26 cellular contexts compared by ENCODE assay signal in genomic region chr4:176256921-176257320, GRCh38. TPM values are rescaled to one million over a fixed set of nuclear protein-coding genes. Genes with fewer than 3 reads are reported as not detected.
A peak's percentile ranks its signal among the peaks of the same experiment; 100 is the strongest.
DNase-seq lines count a peak whose midpoint lies in the region; ATAC-seq, FAIRE-seq and TF ChIP-seq lines count a peak whose summit lies in the region.
"Had no signal": no experiment of that assay in that cellular context is flagged by ENCODE, and none has a peak within 500 bp of the region (broad histone marks: within the 10 kb centered on the region; RNA-seq: fewer than 3 reads in every experiment).

No MANE protein-coding gene starts in this region.

- TF ChIP-seq CTCF in SK-N-SH (IDR thresholded peaks at IDR 0.05): no peak
- no peak for TF ChIP-seq CTCF in H1 (IDR thresholded peaks at IDR 0.05; ENCODE audit: control extremely low read depth in 1 of 3, insufficient read depth in 1 of 3, low read depth in 1 of 3, low read length in 3 of 3)
- no peak for TF ChIP-seq CTCF in neural progenitor cell (IDR thresholded peaks at IDR 0.05)
- no peak for TF ChIP-seq CTCF in kidney (IDR thresholded peaks at IDR 0.05; ENCODE audit: borderline replicate concordance, extremely low read depth, insufficient read depth)
- TF ChIP-seq CTCF in A673 (conservative IDR thresholded peaks at IDR 0.05; ENCODE audit: low read depth, low read length): no peak

- H3K27me3 Mint-ChIP-seq in neural progenitor cell (ENCODE audit: insufficient read depth, low read depth): peaks cover 2% of the 10 kb centered on the region

- no peak overlapping the region for H3K4ac ChIP-seq in H1 (replicated peaks; ENCODE audit: insufficient read length, low read depth, low read length)

- no peak overlapping the region for H3K9ac ChIP-seq in SK-N-SH
- no peak overlapping the region for H3K9ac ChIP-seq in H1 (replicated peaks in 1 of 4; ENCODE audit: extremely low read depth in 1 of 4, low read depth in 3 of 4, low read length in 3 of 4)
- H3K9ac ChIP-seq in neural progenitor cell: no peak overlapping the region
- no peak overlapping the region for H3K9ac ChIP-seq in kidney (ENCODE audit: low read length in 2 of 2)

- H3K23me2 ChIP-seq in H1 (ENCODE audit: low read depth, low read length): no peaks in the 10 kb centered on the region

- no TSS peak for BruUV-seq in A673 (replicated peaks; lab: Mats Ljungman, UMichigan)

- H3K36me3 ChIP-seq in SK-N-SH (replicated peaks in 1 of 2; ENCODE audit: control insufficient read depth in 1 of 2, insufficient read depth in 2 of 2, low read length in 1 of 2) (no peaks in the 10 kb centered on the region), H1 (ENCODE audit: control insufficient read depth in 2 of 4, insufficient read depth in 4 of 4, low read length in 3 of 4) (no peaks in the 10 kb centered on the region), neural progenitor cell (peaks cover 3% of the 10 kb centered on the region), kidney (ENCODE audit: control insufficient read depth in 1 of 2, insufficient read depth in 2 of 2, low read length in 2 of 2) (no peaks in the 10 kb centered on the region), A673 (ENCODE audit: insufficient read depth, low read length, poor library complexity, severe bottlenecking) (no peaks in the 10 kb centered on the region)
- H3K36me3 ChIP-seq: gastroesophageal sphincter, upper lobe of left lung had no signal

- POLR2A ChIA-PET in SK-N-SH (lab: Yijun Ruan, JAX) (no interaction called here), H1 (lab: Charles Lee; ENCODE audit: partially characterized antibody) (no interaction called here), A673 (lab: Charles Lee; ENCODE audit: low non-redundant PET) (no interaction called here)

- DNase-seq in SK-N-SH: no peak
- no peak for DNase-seq in H1 (ENCODE audit: low read depth in 1 of 2, low spot score in 2 of 2)
- peak; percentile 70 for DNase-seq in neural progenitor cell (ENCODE audit: low spot score)
- DNase-seq in kidney: no peak
- no peak for DNase-seq in A673 (ENCODE audit: low spot score)
- DNase-seq in DMS153 treated with DMSO at 0.1 percent for 48 hours (lab: John Stamatoyannopoulos, UW; ENCODE audit: unreplicated experiment): no peak
- DNase-seq: activated CD4-positive, alpha-beta T cell treated with anti-CD3 and anti-CD28 coated beads, Interleukin-2, amount 10 ng/mL, durations not matched to agents 7 days and 5 days; activated effector memory CD4-positive, alpha-beta T cell treated with Interleukin-2 at 50 U/mL for 16 hours; activated naive CD8-positive, alpha-beta T cell treated with anti-CD3 and anti-CD28 coated beads, Interleukin-2, amount 50 U/mL, for 24 hours; C1 segment of cervical spinal cord; HFFc6; NCI-H2171; NCI-H748 treated with DMSO at 0.1 percent for 48 hours; PC-9; SHP77 treated with DMSO at 0.1 percent for 48 hours; stimulated activated CD8-positive, alpha-beta memory T cell treated with anti-CD3 and anti-CD28 coated beads, Interleukin-4, amount 100 ng/mL, for 48 hours; upper lobe of left lung had no signal

- H3K23ac ChIP-seq in H1 (ENCODE audit: insufficient read length): no peak overlapping the region

- H3K27me3 ChIP-seq in SK-N-SH (ENCODE audit: insufficient read depth) (no peaks in the 10 kb centered on the region), H1 (replicated peaks in 1 of 4; ENCODE audit: control insufficient read depth in 3 of 4, extremely low read depth in 1 of 4, insufficient read depth in 3 of 4, low read length in 3 of 4) (no peaks in the 10 kb centered on the region), neural progenitor cell (no peaks in the 10 kb centered on the region), A673 (replicated peaks; ENCODE audit: insufficient read depth, low read depth, low read length, poor library complexity) (no peaks in the 10 kb centered on the region)
- H3K27me3 ChIP-seq: gastroesophageal sphincter, upper lobe of left lung had no signal

- ATAC-seq in SK-N-SH treated with all-trans-retinoic acid at 6 μM for 48 hours (no peak), GM21737 (IDR thresholded peaks at IDR 0.05; ENCODE audit: unreplicated experiment) (no peak)
- ATAC-seq: activated naive CD8-positive, alpha-beta T cell treated with anti-CD3 and anti-CD28 coated beads, Interleukin-2, amount 50 U/mL, for 24 hours; gastroesophageal sphincter; natural killer cell treated with Interleukin-12 subunit alpha and Interleukin-12 subunit beta and Interleukin-15 and Interleukin-18, amount 100 ng/mL, for 72 hours had no signal

- peaks cover 0 to 18% of the 10 kb centered on the region in 2 experiments; a peak in 3 of 4 replicates for H3K4me1 ChIP-seq in SK-N-SH (ENCODE audit: control insufficient read depth in 1 of 2, insufficient read depth in 2 of 2, low read depth in 1 of 2, low read length in 1 of 2)
- no peaks in the 10 kb centered on the region for H3K4me1 ChIP-seq in H1 (replicated peaks in 1 of 4; ENCODE audit: control insufficient read depth in 3 of 4, insufficient read depth in 4 of 4, low read length in 3 of 4)
- H3K4me1 ChIP-seq in neural progenitor cell: peaks cover 29% of the 10 kb centered on the region
- H3K4me1 ChIP-seq in kidney (ENCODE audit: control insufficient read depth in 1 of 2, insufficient read depth in 1 of 2, low read depth in 1 of 2, low read length in 2 of 2): no peaks in the 10 kb centered on the region
- no peaks in the 10 kb centered on the region for H3K4me1 ChIP-seq in A673 (ENCODE audit: insufficient read depth, low read length, poor library complexity, severe bottlenecking)
- H3K4me1 ChIP-seq: upper lobe of left lung had no signal

- no peak overlapping the region for H3K56ac ChIP-seq in H1 (replicated peaks; ENCODE audit: insufficient read length, low read depth, low read length)

- CTCF ChIA-PET in SK-N-SH (lab: Yijun Ruan, JAX): no interaction called here
- CTCF ChIA-PET in H1 (lab: Charles Lee; ENCODE audit: partially characterized antibody): interaction anchor here (1.8 to 2.7 kb wide), 2 partner anchors 21 to 84 kb away, joined by 4 to 11 read pairs; no protein-coding TSS in a partner anchor
- CTCF ChIA-PET in A673 (lab: Charles Lee): no interaction called here

- intact Hi-C loops in kidney (cut with DNase I): no loop called here
- intact Hi-C loops in A673 (cut with micrococcal nuclease; ENCODE audit: unreplicated experiment): no loop called here

- H3F3A ChIP-seq in SK-N-SH (replicated peaks; ENCODE audit: insufficient read depth): peaks cover 20% of the 10 kb centered on the region
- peaks cover 18% of the 10 kb centered on the region for H3F3A ChIP-seq in neural progenitor cell (ENCODE audit: low read depth)

- no peak overlapping the region for H3K4me3 Mint-ChIP-seq in neural progenitor cell
- H3K4me3 Mint-ChIP-seq: activated CD4-positive, alpha-beta T cell treated with anti-CD3 and anti-CD28 coated beads, Interleukin-2, amount 10 ng/mL, durations not matched to agents 7 days and 5 days; activated naive CD8-positive, alpha-beta T cell treated with anti-CD3 and anti-CD28 coated beads, Interleukin-2, amount 50 U/mL, for 24 hours; HFFc6; natural killer cell treated with Interleukin-12 subunit alpha and Interleukin-12 subunit beta and Interleukin-15 and Interleukin-18, amount 100 ng/mL, for 72 hours; T-helper 1 cell treated with Interleukin-12 subunit alpha and Interleukin-12 subunit beta and Interleukin-4 antibody, amounts not matched to agents 30 μg/mL and 1 μg/mL, for 36 hours had no signal

- 0 out of 4 replicates have a peak, but pooled peaks of 1 of the 2 experiments have one; percentile 29 for TF ChIP-seq EP300 in SK-N-SH (IDR thresholded peaks at IDR 0.05; ENCODE audit: borderline replicate concordance in 1 of 2, low read depth in 1 of 2, low read length in 1 of 2)
- TF ChIP-seq EP300 in H1 (IDR thresholded peaks at IDR 0.05; ENCODE audit: borderline replicate concordance in 1 of 2, low read depth in 2 of 2, low read length in 2 of 2): no peak

- no peak overlapping the region for H4K91ac ChIP-seq in H1 (replicated peaks; ENCODE audit: insufficient read length, low read length)

- no peak overlapping the region for H3K14ac ChIP-seq in H1 (ENCODE audit: insufficient read length)

- WGBS in SK-N-SH (ENCODE audit: low lambda C conversion rate): 20% methylated on average over 1 of the region's 1 CpG
- 87% methylated on average over 1 of the region's 1 CpG; no CpG with 5 or more reads in 1 of the 2 experiments for WGBS in H1 (ENCODE audit: extremely low coverage in 1 of 2, insufficient coverage in 1 of 2, insufficient read length in 1 of 2, insufficient replicate concordance in 2 of 2, low coverage in 1 of 2, low lambda C conversion rate in 2 of 2, missing lambda C conversion rate in 1 of 2), 2 experiments

- H3K27ac ChIP-seq in SK-N-SH (ENCODE audit: low read depth in 2 of 2, low read length in 1 of 2): peak overlapping the region in 1 of 2 experiments; percentile 35; a peak in 2 of 4 replicates
- no peak overlapping the region for H3K27ac ChIP-seq in H1 (ENCODE audit: low read depth, low read length)
- H3K27ac ChIP-seq in neural progenitor cell: peak overlapping the region; percentile 90
- H3K27ac ChIP-seq in kidney (ENCODE audit: low read depth in 2 of 2, low read length in 2 of 2): no peak overlapping the region
- H3K27ac ChIP-seq in A673 (ENCODE audit: low read depth, low read length, poor library complexity, severe bottlenecking): no peak overlapping the region
- H3K27ac ChIP-seq: PC-9, upper lobe of left lung had no signal

- H3K4me3 ChIP-seq in SK-N-SH (ENCODE audit: low read depth in 2 of 2, low read length in 1 of 2): no peak overlapping the region
- no peak overlapping the region for H3K4me3 ChIP-seq in H1 (ENCODE audit: extremely low read depth in 1 of 4, insufficient read depth in 2 of 4, low read depth in 3 of 4, low read length in 4 of 4)
- H3K4me3 ChIP-seq in neural progenitor cell: no peak overlapping the region
- H3K4me3 ChIP-seq in kidney (ENCODE audit: low read length in 2 of 2): no peak overlapping the region
- no peak overlapping the region for H3K4me3 ChIP-seq in A673 (ENCODE audit: low read depth, low read length, poor library complexity, severe bottlenecking)
- H3K4me3 ChIP-seq: gastroesophageal sphincter, PC-9, upper lobe of left lung had no signal

- no peak overlapping the region for H2BK15ac ChIP-seq in H1 (ENCODE audit: low read length)

- H4K5ac ChIP-seq in H1 (ENCODE audit: insufficient read length, low read depth, low read length): no peak overlapping the region

- no peak overlapping the region for H2BK20ac ChIP-seq in H1 (ENCODE audit: low read length)

- H3K27ac Mint-ChIP-seq in neural progenitor cell: no peak overlapping the region
- H3K27ac Mint-ChIP-seq: activated CD4-positive, alpha-beta T cell treated with anti-CD3 and anti-CD28 coated beads, Interleukin-2, amount 10 ng/mL, durations not matched to agents 7 days and 5 days; activated naive CD8-positive, alpha-beta T cell treated with anti-CD3 and anti-CD28 coated beads, Interleukin-2, amount 50 U/mL, for 24 hours; HFFc6; natural killer cell treated with Interleukin-12 subunit alpha and Interleukin-12 subunit beta and Interleukin-15 and Interleukin-18, amount 100 ng/mL, for 72 hours; T-helper 1 cell treated with Interleukin-12 subunit alpha and Interleukin-12 subunit beta and Interleukin-4 antibody, amounts not matched to agents 30 μg/mL and 1 μg/mL, for 36 hours had no signal

- no peak for TF ChIP-seq POLR2A in H1 (IDR thresholded peaks at IDR 0.05; ENCODE audit: control extremely low read depth in 1 of 2, low read depth in 2 of 2, low read length in 2 of 2)

- FAIRE-seq in H1 (lab: Jason Lieb, UNC) (no peak), kidney (lab: Jason Lieb, UNC) (no peak)
- FAIRE-seq: A204.1, bronchial epithelial cell, GM18507 had no signal

- peak overlapping the region; percentile 57; the same call in 1 of the 2 replicates for H2AFZ ChIP-seq in SK-N-SH (ENCODE audit: low read depth)
- peak overlapping the region; percentile 91; the same call in 1 of the 2 replicates for H2AFZ ChIP-seq in H1 (ENCODE audit: low read length)
- peak overlapping the region; percentile 47 for H2AFZ ChIP-seq in neural progenitor cell (replicated peaks)
- H2AFZ ChIP-seq: PC-9 had no signal

- no peaks in the 10 kb centered on the region for H3K36me3 Mint-ChIP-seq in neural progenitor cell
- H3K36me3 Mint-ChIP-seq: natural killer cell treated with Interleukin-12 subunit alpha and Interleukin-12 subunit beta and Interleukin-15 and Interleukin-18, amount 100 ng/mL, for 72 hours had no signal

- H3K4me2 ChIP-seq in SK-N-SH: peak overlapping the region; percentile 45
- H3K4me2 ChIP-seq in H1 (ENCODE audit: insufficient read depth in 1 of 2, low read depth in 2 of 2, low read length in 2 of 2): no peak overlapping the region
- H3K4me2 ChIP-seq in neural progenitor cell: peak overlapping the region; percentile 17
- H3K4me2 ChIP-seq: PC-9 had no signal

- no peak overlapping the region for H2BK120ac ChIP-seq in H1 (replicated peaks; ENCODE audit: low read depth, low read length)

- TF ChIP-seq RAD21 in SK-N-SH (IDR thresholded peaks at IDR 0.05; ENCODE audit: low read length) (no peak), H1 (IDR thresholded peaks at IDR 0.05 in 1 of 2, conservative IDR thresholded peaks at IDR 0.05 in 1 of 2; ENCODE audit: low read depth in 2 of 2, low read length in 2 of 2) (no peak)

- H2BK12ac ChIP-seq in H1 (ENCODE audit: low read depth, low read length): no peak overlapping the region

- no peaks in the 10 kb centered on the region for H3K79me2 ChIP-seq in SK-N-SH (ENCODE audit: insufficient read depth)
- H3K79me2 ChIP-seq in H1 (ENCODE audit: control insufficient read depth in 1 of 2, insufficient read depth in 2 of 2, low read length in 2 of 2): no peaks in the 10 kb centered on the region
- no peaks in the 10 kb centered on the region for H3K79me2 ChIP-seq in neural progenitor cell (ENCODE audit: low read depth)

- no peaks in the 10 kb centered on the region for H3K9me3 ChIP-seq in SK-N-SH
- H3K9me3 ChIP-seq in H1 (ENCODE audit: insufficient read depth in 2 of 2, low read depth in 1 of 2, low read length in 1 of 2): no peaks in the 10 kb centered on the region
- no peaks in the 10 kb centered on the region for H3K9me3 ChIP-seq in neural progenitor cell (ENCODE audit: low read depth)
- H3K9me3 ChIP-seq in kidney (ENCODE audit: control insufficient read depth in 1 of 2, low read length in 2 of 2): no peaks in the 10 kb centered on the region
- no peaks in the 10 kb centered on the region for H3K9me3 ChIP-seq in A673 (ENCODE audit: low read depth, low read length, poor library complexity, severe bottlenecking)
- H3K9me3 ChIP-seq: gastroesophageal sphincter, upper lobe of left lung had no signal

- no peak overlapping the region for H3K18ac ChIP-seq in H1 (ENCODE audit: extremely low read depth, low read length)

- H4K20me1 ChIP-seq in SK-N-SH (ENCODE audit: insufficient read depth) (no peaks in the 10 kb centered on the region), H1 (replicated peaks in 1 of 2; ENCODE audit: control insufficient read depth in 1 of 2, insufficient read depth in 2 of 2, low read length in 2 of 2) (no peaks in the 10 kb centered on the region), neural progenitor cell (ENCODE audit: low read depth) (no peaks in the 10 kb centered on the region)

- H4K8ac ChIP-seq in H1 (ENCODE audit: extremely low read depth, insufficient read depth, low read length): no peak overlapping the region

- H2AK5ac ChIP-seq in H1 (ENCODE audit: low read depth, low read length): no peak overlapping the region

- no peak overlapping the region for H2BK5ac ChIP-seq in H1 (ENCODE audit: low read depth, low read length)

- no peaks in the 10 kb centered on the region for H3K79me1 ChIP-seq in H1 (ENCODE audit: low read depth, low read length)

- H3K9me3 Mint-ChIP-seq in neural progenitor cell: peaks cover 2% of the 10 kb centered on the region
- H3K9me3 Mint-ChIP-seq: activated CD4-positive, alpha-beta T cell treated with anti-CD3 and anti-CD28 coated beads, Interleukin-2, amount 10 ng/mL, durations not matched to agents 7 days and 5 days; activated naive CD8-positive, alpha-beta T cell treated with anti-CD3 and anti-CD28 coated beads, Interleukin-2, amount 50 U/mL, for 24 hours; HFFc6; natural killer cell treated with Interleukin-12 subunit alpha and Interleukin-12 subunit beta and Interleukin-15 and Interleukin-18, amount 100 ng/mL, for 72 hours; T-helper 1 cell treated with Interleukin-12 subunit alpha and Interleukin-12 subunit beta and Interleukin-4 antibody, amounts not matched to agents 30 μg/mL and 1 μg/mL, for 36 hours had no signal

- peaks cover 7% of the 10 kb centered on the region for H3K4me1 Mint-ChIP-seq in neural progenitor cell
- H3K4me1 Mint-ChIP-seq: activated CD4-positive, alpha-beta T cell treated with anti-CD3 and anti-CD28 coated beads, Interleukin-2, amount 10 ng/mL, durations not matched to agents 7 days and 5 days had no signal

- no peaks in the 10 kb centered on the region for H3K9me2 ChIP-seq in SK-N-SH

RNA-seq across cellular contexts. Expression of gene ASB5, which starts 12.1 kb away (rescaled TPM):
- polyA plus RNA-seq in SK-N-SH (2012; rRNA removed): 0.13 and 0.54 TPM in 2 replicates
- polyA plus RNA-seq in SK-N-SH (2012; cell fraction: cytosol; rRNA removed): 0.12 and 0.35 TPM in 2 replicates
- 0.34 and 0.51 TPM in 2 replicates for polyA plus RNA-seq in SK-N-SH (2012; cell fraction: nucleus; rRNA removed)
- not detected in 2 replicates for total RNA-seq in H1 (2021; fragmentation: NEBNext Ultra II Directional; extraction: Animal tissue kit (Norgen Biotek cat#: 25700))
- polyA plus RNA-seq in H1 (2011; rRNA removed): 0.02 TPM in 1 of 2 replicates, not detected in the other
- polyA plus RNA-seq in H1 (2011; cell fraction: cytosol; rRNA removed): not detected
- not detected for polyA plus RNA-seq in H1 (2011; cell fraction: nucleus; rRNA removed)
- not detected in 4 replicates for polyA plus RNA-seq in H1 (2012, experiment 1 of 2)
- polyA plus RNA-seq in H1 (2012, experiment 2 of 2): not detected
- 0.02 TPM for polyA plus RNA-seq in H1 (2013, experiment 1 of 2)
- polyA plus RNA-seq in H1 (2013, experiment 2 of 2): 0.02 TPM
- polyA minus RNA-seq in H1 (2011; rRNA and poly(A)+ RNA removed): not detected in 2 replicates
- not detected for polyA minus RNA-seq in H1 (2011; cell fraction: cytosol; rRNA and poly(A)+ RNA removed)
- polyA minus RNA-seq in H1 (2011; cell fraction: nucleus; rRNA and poly(A)+ RNA removed): not detected
- not detected in 2 replicates for total RNA-seq in neural progenitor cell (ENCODE audit: low replicate concordance)
- 0.25 TPM for total RNA-seq in kidney
- 0.37 TPM for polyA plus RNA-seq in kidney (ENCODE audit: insufficient read depth, low read depth, low replicate concordance)
- not detected in 2 replicates for total RNA-seq in A673 (2021)
- total RNA-seq: activated CD4-positive, alpha-beta T cell treated with anti-CD3 and anti-CD28 coated beads, Interleukin-2, amount 10 ng/mL, durations not matched to agents 7 days and 5 days; bronchial epithelial cell; mesenteric fat pad; natural killer cell treated with Interleukin-12 subunit alpha and Interleukin-12 subunit beta and Interleukin-15 and Interleukin-18, amount 100 ng/mL, for 72 hours; PC-9; upper lobe of left lung had no signal

Comparison
In these comparisons a context has a peak if more than half of its experiments do, and no peak if none do; other contexts are left out.
1. H3K4me2 ChIP-seq: peak in SK-N-SH (single experiment) and neural progenitor cell (single experiment); none in H1 (0 of 2).
2. Of the 17 proteins assayed by ChIP-seq in both H1 and SK-N-SH: peak only in H1: none; only in SK-N-SH: JUND and TCF12; in both: none; in neither: 14; mixed calls (peak in some experiments, not most) for 1.
3. Peak in every context shown above with its lines, with median percentiles within 50 percentile points of each other: H2AFZ ChIP-seq.